ENCODE assay signal across 18 cellular contexts in genomic region chr14:59251811-59252771, GRCh38.
A peak's percentile ranks its signal among the peaks of the same experiment; 100 is the strongest.
DNase-seq lines count a peak whose midpoint lies in the region; ATAC-seq, FAIRE-seq and TF ChIP-seq lines count a peak whose summit lies in the region.
"Had no signal": no experiment of that assay in that cellular context is flagged by ENCODE, and none has a peak within 500 bp of the region (broad histone marks: within the 10 kb centered on the region; RNA-seq: fewer than 3 reads in every experiment).

No MANE protein-coding gene starts in this region.

- H3K27ac Mint-ChIP-seq in WTC11, result 0 out of 2 replicates have a peak overlapping the region, but pooled peaks have one; percentile 30
- no peak overlapping the region for H3K27ac Mint-ChIP-seq in CD4-positive, alpha-beta memory T cell
- H3K27ac Mint-ChIP-seq: activated B cell treated with CpG ODN at 0.5 μM for 24 hours; activated naive CD4-positive, alpha-beta T cell treated with anti-CD3 and anti-CD28 coated beads, Interleukin-2, amount 50 U/mL, for 24 hours; stimulated activated effector memory CD8-positive, alpha-beta T cell treated with anti-CD3 and anti-CD28 coated beads, Interleukin-12 subunit alpha, Interleukin-12 subunit beta, amount 100 ng/mL, for 72 hours had no signal

- TF ChIP-seq CTCF in WTC11 (IDR thresholded peaks at IDR 0.05), result no peak

- CTCF ChIA-PET in WTC11 (lab: Charles Lee), result interaction anchor here (1.0 to 1.3 kb wide), 2 partner anchors 10 to 11 kb away, joined by 4 to 5 read pairs; no protein-coding TSS in a partner anchor
- CTCF ChIA-PET in CD4-positive, alpha-beta memory T cell (lab: Charles Lee; ENCODE audit: partially characterized antibody), result no interaction called here

- no peak for TF ChIP-seq POLR2A in GM12891 (IDR thresholded peaks at IDR 0.05; ENCODE audit: low read depth, low read length)

- intact Hi-C loops in CD4-positive, alpha-beta memory T cell (cut with micrococcal nuclease), result no loop called here

- no peaks in the 10 kb centered on the region for H3K27me3 Mint-ChIP-seq in WTC11 (ENCODE audit: low read depth)
- no peaks in the 10 kb centered on the region for H3K27me3 Mint-ChIP-seq in CD4-positive, alpha-beta memory T cell
- H3K27me3 Mint-ChIP-seq: activated B cell treated with CpG ODN at 0.5 μM for 24 hours; activated naive CD4-positive, alpha-beta T cell treated with anti-CD3 and anti-CD28 coated beads, Interleukin-2, amount 50 U/mL, for 24 hours had no signal

- DNase-seq in A172 (ENCODE audit: low spot score) (peak; percentile 83), GM12891 (ENCODE audit: insufficient read length, low spot score) (no peak), WTC11 (ENCODE audit: low spot score) (no peak), kidney tubule cell (ENCODE audit: low spot score) (peak; percentile 62), SK-N-DZ (ENCODE audit: low spot score) (no peak)
- DNase-seq in CD4-positive, alpha-beta memory T cell, result no peak
- DNase-seq: activated B cell treated with CpG ODN at 0.5 μM for 24 hours; cortex of kidney; DMS79; esophagus squamous epithelium; NCI-H1092 treated with DMSO at 0.1 percent for 48 hours; NCI-H748 treated with DMSO at 0.1 percent for 48 hours; stimulated activated CD4-positive, alpha-beta T cell treated with anti-CD3 and anti-CD28 coated beads, Interleukin-4, amount 100 ng/mL, for 1 hour had no signal

- no peak for FAIRE-seq in GM12891 (lab: Jason Lieb, UNC)

- no peaks in the 10 kb centered on the region for H3K27me3 ChIP-seq in CD4-positive, alpha-beta memory T cell (ENCODE audit: insufficient read depth, low read length)
- H3K27me3 ChIP-seq: esophagus squamous epithelium had no signal

- no peaks in the 10 kb centered on the region for H3K36me3 Mint-ChIP-seq in WTC11
- peaks cover 4 to 25% of the 10 kb centered on the region in 2 donors for H3K36me3 Mint-ChIP-seq in CD4-positive, alpha-beta memory T cell
- H3K36me3 Mint-ChIP-seq: stimulated activated effector memory CD8-positive, alpha-beta T cell treated with anti-CD3 and anti-CD28 coated beads, Interleukin-12 subunit alpha, Interleukin-12 subunit beta, amount 100 ng/mL, for 72 hours had no signal

- H3K4me1 ChIP-seq in CD4-positive, alpha-beta memory T cell (ENCODE audit: insufficient read depth, low read length), result no peaks in the 10 kb centered on the region

- POLR2A ChIA-PET in WTC11 (lab: Charles Lee), result no interaction called here
- POLR2A ChIA-PET in CD4-positive, alpha-beta memory T cell (lab: Charles Lee; ENCODE audit: partially characterized antibody), result no interaction called here

- H3K4me3 ChIP-seq in CD4-positive, alpha-beta memory T cell (ENCODE audit: low read length in 2 of 2), result no peak overlapping the region
- H3K4me3 ChIP-seq: esophagus squamous epithelium, SK-N-MC had no signal

- no peaks in the 10 kb centered on the region for H3K9me3 Mint-ChIP-seq in WTC11
- no peaks in the 10 kb centered on the region for H3K9me3 Mint-ChIP-seq in CD4-positive, alpha-beta memory T cell
- H3K9me3 Mint-ChIP-seq: activated B cell treated with CpG ODN at 0.5 μM for 24 hours; activated naive CD4-positive, alpha-beta T cell treated with anti-CD3 and anti-CD28 coated beads, Interleukin-2, amount 50 U/mL, for 24 hours; stimulated activated effector memory CD8-positive, alpha-beta T cell treated with anti-CD3 and anti-CD28 coated beads, Interleukin-12 subunit alpha, Interleukin-12 subunit beta, amount 100 ng/mL, for 72 hours had no signal

- H3K4me1 Mint-ChIP-seq in WTC11, result peaks cover 50% of the 10 kb centered on the region
- peaks cover 0 to 5% (median 4%) of the 10 kb centered on the region in 4 donors for H3K4me1 Mint-ChIP-seq in CD4-positive, alpha-beta memory T cell
- H3K4me1 Mint-ChIP-seq: stimulated activated effector memory CD8-positive, alpha-beta T cell treated with anti-CD3 and anti-CD28 coated beads, Interleukin-12 subunit alpha, Interleukin-12 subunit beta, amount 100 ng/mL, for 72 hours had no signal

- no peaks in the 10 kb centered on the region for H3K9me3 ChIP-seq in CD4-positive, alpha-beta memory T cell (ENCODE audit: control insufficient read depth in 1 of 2, low read length in 2 of 2)
- H3K9me3 ChIP-seq: esophagus squamous epithelium had no signal

- peak; percentile 18; the same call in 1 of the 2 replicates for ATAC-seq in WTC11
- ATAC-seq in GM19351 (IDR thresholded peaks at IDR 0.05; ENCODE audit: unreplicated experiment), result no peak
- no peak for ATAC-seq in HG03571 (IDR thresholded peaks at IDR 0.05; ENCODE audit: unreplicated experiment)
- ATAC-seq: stimulated activated effector memory CD8-positive, alpha-beta T cell treated with anti-CD3 and anti-CD28 coated beads, Interleukin-12 subunit alpha, Interleukin-12 subunit beta, amount 100 ng/mL, for 72 hours had no signal

- H3K27ac ChIP-seq in CD4-positive, alpha-beta memory T cell (ENCODE audit: low read depth, low read length), result no peak overlapping the region
- H3K27ac ChIP-seq: SK-N-MC had no signal

- no peak overlapping the region for H3K4me3 Mint-ChIP-seq in WTC11
- no peak overlapping the region for H3K4me3 Mint-ChIP-seq in CD4-positive, alpha-beta memory T cell
- H3K4me3 Mint-ChIP-seq: activated B cell treated with CpG ODN at 0.5 μM for 24 hours; activated naive CD4-positive, alpha-beta T cell treated with anti-CD3 and anti-CD28 coated beads, Interleukin-2, amount 50 U/mL, for 24 hours; stimulated activated effector memory CD8-positive, alpha-beta T cell treated with anti-CD3 and anti-CD28 coated beads, Interleukin-12 subunit alpha, Interleukin-12 subunit beta, amount 100 ng/mL, for 72 hours had no signal

- no peaks in the 10 kb centered on the region for H3K36me3 ChIP-seq in CD4-positive, alpha-beta memory T cell (ENCODE audit: insufficient read depth, low read length)
- H3K36me3 ChIP-seq: esophagus squamous epithelium had no signal

TF ChIP-seq in GM12891, 5 proteins besides CTCF, POLR2A, EP300 and RAD21:
- no peak for TF ChIP-seq PAX5 (IDR thresholded peaks at IDR 0.05; ENCODE audit: insufficient read depth, low read length, severe bottlenecking)
- no peak for TF ChIP-seq POU2F2 (IDR thresholded peaks at IDR 0.05; ENCODE audit: low read depth, low read length)
- TF ChIP-seq TAF1 (IDR thresholded peaks at IDR 0.05; ENCODE audit: low read depth, low read length), result no peak
- no peak for TF ChIP-seq POLR2AphosphoS5 (IDR thresholded peaks at IDR 0.05; ENCODE audit: low read depth, low read length)
- TF ChIP-seq SPI1 (IDR thresholded peaks at IDR 0.05; ENCODE audit: low read depth, low read length), result 0 out of 2 replicates have a peak, but pooled peaks have one; percentile 11
TF ChIP-seq in GM12891: peak in this region for 1.

TF ChIP-seq in WTC11, 78 proteins besides CTCF, POLR2A, EP300 and RAD21 (continues in another document):
- TF ChIP-seq MXD4 (CRISPR knock-in tag; IDR thresholded peaks at IDR 0.05; ENCODE audit: borderline replicate concordance) (no peak), STAT6 (CRISPR knock-in tag; conservative IDR thresholded peaks at IDR 0.05; ENCODE audit: low read depth) (no peak), ZSCAN18 (CRISPR knock-in tag; IDR thresholded peaks at IDR 0.05) (no peak), HMGA2 (CRISPR knock-in tag; IDR thresholded peaks at IDR 0.05) (no peak), USF2 (CRISPR knock-in tag; IDR thresholded peaks at IDR 0.05) (no peak), ETV6 (CRISPR knock-in tag; IDR thresholded peaks at IDR 0.05) (no peak)

Comparison
In these comparisons a context has a peak if more than half of its experiments do, and no peak if none do; other contexts are left out.
1. DNase-seq: peak in A172 (single experiment) and kidney tubule cell (single experiment); none in GM12891 (single experiment), WTC11 (single experiment), SK-N-DZ (single experiment) and CD4-positive, alpha-beta memory T cell (0 of 5).